2 cellular contexts compared by ENCODE assay signal in the genomic region with DNA sequence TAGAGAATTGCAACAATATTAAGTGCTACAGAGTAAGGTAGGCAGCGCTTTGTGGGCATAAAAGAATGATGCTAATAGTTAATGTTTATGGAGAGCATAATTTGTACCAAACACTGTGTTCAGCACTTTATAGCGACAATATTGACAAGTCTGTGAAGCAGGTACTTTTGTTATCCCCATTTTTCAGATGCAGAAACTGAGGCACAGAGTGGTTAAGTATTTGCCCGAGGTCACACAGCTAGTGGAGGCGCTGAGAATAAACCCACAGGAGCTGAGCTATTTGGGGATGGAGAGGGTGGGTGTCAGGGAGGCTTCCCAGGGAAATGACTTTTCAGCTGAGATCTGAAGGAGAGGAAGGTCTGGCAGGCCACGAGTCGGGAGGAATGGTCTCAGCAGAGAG.
A peak's percentile ranks its signal among the peaks of the same experiment; 100 is the strongest.
TF ChIP-seq lines count a peak whose summit lies in the region.

No MANE protein-coding gene starts in this region.

TF ChIP-seq in K562, 482 proteins besides CTCF, POLR2A, EP300 and RAD21:
- TF ChIP-seq SRSF1 (IDR thresholded peaks at IDR 0.05; ENCODE audit: low read depth, low read length) (no peak), RBM25 (IDR thresholded peaks at IDR 0.05; ENCODE audit: low read depth, low read length, severe bottlenecking) (peak; percentile 69), KDM1A (IDR thresholded peaks at IDR 0.05) (peak in 1 of 2 experiments; percentile 27; a peak in 1 of 4 replicates), BCOR (IDR thresholded peaks at IDR 0.05) (0 out of 2 replicates have a peak, but pooled peaks have one; percentile 52), ZFP36 (IDR thresholded peaks at IDR 0.05; ENCODE audit: low read depth, low read length, partially characterized antibody) (peak; percentile 21)

TF ChIP-seq in H1, 55 proteins besides CTCF, POLR2A, EP300 and RAD21:
- TF ChIP-seq KDM1A (IDR thresholded peaks at IDR 0.05; ENCODE audit: borderline replicate concordance, low read length) (peak; percentile 78; the same call in 1 of the 2 replicates), CBX5 (IDR thresholded peaks at IDR 0.05; ENCODE audit: low read depth, low read length) (no peak)
